Comparison of ENCODE assay signal across 8 cellular contexts in genomic region chrX:39730671-39731389, GRCh38.
A peak's percentile ranks its signal among the peaks of the same experiment; 100 is the strongest.
DNase-seq lines count a peak whose midpoint lies in the region; ATAC-seq and TF ChIP-seq lines count a peak whose summit lies in the region.

No MANE protein-coding gene starts in this region.

- no peak overlapping the region for H4K91ac ChIP-seq in neuronal stem cell (ENCODE audit: low read depth, low read length, poor library complexity)

- H3K4me2 ChIP-seq in BLaER1 (peak overlapping the region; percentile 62), neuronal stem cell (ENCODE audit: insufficient read depth, low read length, poor library complexity, severe bottlenecking) (peak overlapping the region; percentile 11)

- TF ChIP-seq CTCF in Panc1 (IDR thresholded peaks at IDR 0.05) (peak; percentile 81), testis (IDR thresholded peaks at IDR 0.05) (peak in 1 of 3 experiments; percentile 15)

- no peaks in the 10 kb centered on the region for H3K36me3 ChIP-seq in BLaER1
- H3K36me3 ChIP-seq in H7 (replicated peaks; ENCODE audit: control insufficient read depth, insufficient read depth, low read length): no peaks in the 10 kb centered on the region
- no peaks in the 10 kb centered on the region for H3K36me3 ChIP-seq in Panc1 (ENCODE audit: control insufficient read depth, insufficient read depth, low read length)
- H3K36me3 ChIP-seq in neuronal stem cell (replicated peaks in 1 of 2; ENCODE audit: control insufficient read depth in 2 of 2, insufficient read depth in 2 of 2, low read length in 2 of 2): no peaks in the 10 kb centered on the region
- H3K36me3 ChIP-seq in testis (ENCODE audit: low read depth, missing control alignments): no peaks in the 10 kb centered on the region

- DNase-seq in H7 (peak; percentile 90), Panc1 (ENCODE audit: low read depth, low spot score) (no peak), foreskin melanocyte (peak; percentile 82), neuronal stem cell (ENCODE audit: low spot score) (peak; percentile 21), testis (peak; percentile 45), NCI-H1436 (lab: John Stamatoyannopoulos, UW) (no peak)
- DNase-seq in activated T-helper 2 cell treated with anti-CD3 and anti-CD28 coated beads, Interferon-gamma antibody, Interleukin-2, Interleukin-4, amounts not matched to agents 10 μg/mL and 5 μg/mL and 100 μg/mL, durations not matched to agents 14 hours and 24 hours and 36 hours (ENCODE audit: low spot score): peak; percentile 25

- H4K8ac ChIP-seq in neuronal stem cell (ENCODE audit: low read depth, low read length): no peak overlapping the region

- H2AFZ ChIP-seq in neuronal stem cell (ENCODE audit: low read length): peak overlapping the region; percentile 44

- BruUV-seq in Panc1 (replicated peaks; lab: Mats Ljungman, UMichigan): no TSS peak

- H3K14ac ChIP-seq in neuronal stem cell (ENCODE audit: low read length): peak overlapping the region; percentile 38

- H2AK5ac ChIP-seq in neuronal stem cell (ENCODE audit: low read depth, low read length): peak overlapping the region; percentile 46

- POLR2A ChIA-PET in Panc1 (lab: Charles Lee): no interaction called here

- H3K36me3 Mint-ChIP-seq in activated T-helper 2 cell treated with anti-CD3 and anti-CD28 coated beads, Interferon-gamma antibody, Interleukin-2, Interleukin-4, amounts not matched to agents 10 μg/mL and 5 μg/mL and 100 μg/mL, durations not matched to agents 14 hours and 24 hours and 36 hours (ENCODE audit: low read depth): no peaks in the 10 kb centered on the region

- no peaks in the 10 kb centered on the region for H3K79me1 ChIP-seq in neuronal stem cell (ENCODE audit: low read depth, low read length)

- no peak overlapping the region for H2BK5ac ChIP-seq in neuronal stem cell (ENCODE audit: low read length)

- H3K18ac ChIP-seq in neuronal stem cell (ENCODE audit: low read length): peak overlapping the region; percentile 64

- H4K20me1 ChIP-seq in BLaER1: no peaks in the 10 kb centered on the region

- no CpG with 5 or more reads among the region's 21 CpGs for WGBS in neuronal stem cell (ENCODE audit: extremely low coverage in 2 of 2, insufficient read length in 2 of 2, insufficient replicate concordance in 1 of 2), 2 donors
- WGBS in testis, 2 donors: 44 to 45% methylated on average over 12 to 14 of the region's 21 CpGs

- no peak overlapping the region for H2BK12ac ChIP-seq in neuronal stem cell (ENCODE audit: low read length)

- H2BK15ac ChIP-seq in neuronal stem cell (ENCODE audit: low read length): no peak overlapping the region

- no peaks in the 10 kb centered on the region for H3K9me3 Mint-ChIP-seq in activated T-helper 2 cell treated with anti-CD3 and anti-CD28 coated beads, Interferon-gamma antibody, Interleukin-2, Interleukin-4, amounts not matched to agents 10 μg/mL and 5 μg/mL and 100 μg/mL, durations not matched to agents 14 hours and 24 hours and 36 hours

- TF ChIP-seq POLR2A in testis (IDR thresholded peaks at IDR 0.05): no peak

- peak overlapping the region; percentile 77 for H3K27ac Mint-ChIP-seq in activated T-helper 2 cell treated with anti-CD3 and anti-CD28 coated beads, Interferon-gamma antibody, Interleukin-2, Interleukin-4, amounts not matched to agents 10 μg/mL and 5 μg/mL and 100 μg/mL, durations not matched to agents 14 hours and 24 hours and 36 hours

- no peak overlapping the region for H3K4ac ChIP-seq in neuronal stem cell (ENCODE audit: low read length)

- intact Hi-C loops in Panc1 (cut with micrococcal nuclease; ENCODE audit: unreplicated experiment): no loop called here
- intact Hi-C loops in activated T-helper 2 cell treated with anti-CD3 and anti-CD28 coated beads, Interferon-gamma antibody, Interleukin-2, Interleukin-4, amounts not matched to agents 10 μg/mL and 5 μg/mL and 100 μg/mL, durations not matched to agents 14 hours and 24 hours and 36 hours (cut with micrococcal nuclease): loop anchor here (5.0 to 10.0 kb wide), 6 partner anchors 41 to 691 kb away; no protein-coding TSS in a partner anchor
- intact Hi-C loops in testis (cut with DNase I; ENCODE audit: low total_unique reads): no loop called here

- H3K4me3 ChIP-seq in BLaER1: no peak overlapping the region
- no peak overlapping the region for H3K4me3 ChIP-seq in H7 (ENCODE audit: insufficient read depth, low read depth, low read length)
- no peak overlapping the region for H3K4me3 ChIP-seq in Panc1 (ENCODE audit: low read depth in 2 of 2, low read length in 2 of 2)
- no peak overlapping the region for H3K4me3 ChIP-seq in neuronal stem cell (ENCODE audit: low read length in 2 of 2)
- no peak overlapping the region for H3K4me3 ChIP-seq in testis

- H3K4me1 Mint-ChIP-seq in activated T-helper 2 cell treated with anti-CD3 and anti-CD28 coated beads, Interferon-gamma antibody, Interleukin-2, Interleukin-4, amounts not matched to agents 10 μg/mL and 5 μg/mL and 100 μg/mL, durations not matched to agents 14 hours and 24 hours and 36 hours (ENCODE audit: low read depth): peaks cover 13% of the 10 kb centered on the region

- H3K27me3 ChIP-seq in BLaER1 (no peaks in the 10 kb centered on the region), H7 (ENCODE audit: control insufficient read depth, insufficient read depth, low read length) (no peaks in the 10 kb centered on the region), Panc1 (ENCODE audit: control insufficient read depth, insufficient read depth, low read length) (no peaks in the 10 kb centered on the region), neuronal stem cell (ENCODE audit: control insufficient read depth in 3 of 3, insufficient read depth in 3 of 3, low read depth in 1 of 3, low read length in 3 of 3) (peaks cover 0 to 14% (median 0%) of the 10 kb centered on the region in 3 experiments), testis (no peaks in the 10 kb centered on the region)

- H3K9ac ChIP-seq in BLaER1: no peak overlapping the region
- no peak overlapping the region for H3K9ac ChIP-seq in neuronal stem cell (ENCODE audit: low read depth, low read length, poor library complexity)

- H3K4me3 Mint-ChIP-seq in activated T-helper 2 cell treated with anti-CD3 and anti-CD28 coated beads, Interferon-gamma antibody, Interleukin-2, Interleukin-4, amounts not matched to agents 10 μg/mL and 5 μg/mL and 100 μg/mL, durations not matched to agents 14 hours and 24 hours and 36 hours (ENCODE audit: low read depth): no peak overlapping the region

- no peak overlapping the region for H2BK120ac ChIP-seq in neuronal stem cell (ENCODE audit: low read depth, low read length)

- H3K23ac ChIP-seq in neuronal stem cell (ENCODE audit: low read depth, low read length, poor library complexity): no peak overlapping the region

- no peak overlapping the region for H3K27ac ChIP-seq in BLaER1
- H3K27ac ChIP-seq in Panc1 (ENCODE audit: low read length): no peak overlapping the region
- H3K27ac ChIP-seq in neuronal stem cell (replicated peaks; ENCODE audit: low read length): no peak overlapping the region
- H3K27ac ChIP-seq in testis: no peak overlapping the region

- H3K4me1 ChIP-seq in BLaER1: peaks cover 29% of the 10 kb centered on the region
- H3K4me1 ChIP-seq in Panc1 (ENCODE audit: control insufficient read depth, insufficient read depth, low read length): peaks cover 7% of the 10 kb centered on the region
- peaks cover 7 to 8% of the 10 kb centered on the region in 2 donors for H3K4me1 ChIP-seq in neuronal stem cell (ENCODE audit: control insufficient read depth in 2 of 2, insufficient read depth in 1 of 2, low read depth in 1 of 2, low read length in 2 of 2)
- H3K4me1 ChIP-seq in testis: no peaks in the 10 kb centered on the region

- CTCF ChIA-PET in Panc1 (lab: Charles Lee): interaction anchor here (0.6 kb wide), 1 partner anchor 375 kb away, joined by 3 read pairs; no protein-coding TSS in a partner anchor

- ATAC-seq in Panc1: peak; percentile 90

- H3K9me3 ChIP-seq in BLaER1 (no peaks in the 10 kb centered on the region), Panc1 (ENCODE audit: control insufficient read depth, insufficient read depth, low read depth, low read length) (no peaks in the 10 kb centered on the region), neuronal stem cell (replicated peaks in 1 of 2; ENCODE audit: control insufficient read depth in 2 of 2, insufficient read depth in 1 of 2, low read depth in 1 of 2, low read length in 2 of 2) (peaks cover 0 to 5% of the 10 kb centered on the region in 2 donors), testis (no peaks in the 10 kb centered on the region)

- in situ Hi-C loops in Panc1 (cut with HindIII; ENCODE audit: low pct_unique_long_range_greater_than_20kb, low sequenced_read_pairs): no loop called here

- H3K27me3 Mint-ChIP-seq in activated T-helper 2 cell treated with anti-CD3 and anti-CD28 coated beads, Interferon-gamma antibody, Interleukin-2, Interleukin-4, amounts not matched to agents 10 μg/mL and 5 μg/mL and 100 μg/mL, durations not matched to agents 14 hours and 24 hours and 36 hours (ENCODE audit: low read depth): no peaks in the 10 kb centered on the region

Comparison
In these comparisons a context has a peak if more than half of its experiments do, and no peak if none do; other contexts are left out.
1. DNase-seq: peak in H7 (single experiment), activated T-helper 2 cell treated with anti-CD3 and anti-CD28 coated beads, Interferon-gamma antibody, Interleukin-2, Interleukin-4, amounts not matched to agents 10 μg/mL and 5 μg/mL and 100 μg/mL, durations not matched to agents 14 hours and 24 hours and 36 hours (single experiment), foreskin melanocyte (single experiment), neuronal stem cell (single experiment) and testis (single experiment); none in Panc1 (single experiment) and NCI-H1436 (single experiment).